Comparison of ENCODE assay signal across 22 cellular contexts in genomic region chr5:139805545-139805944, GRCh38. TPM values are rescaled to one million over a fixed set of nuclear protein-coding genes. Genes with fewer than 3 reads are reported as not detected.
A peak's percentile ranks its signal among the peaks of the same experiment; 100 is the strongest.
DNase-seq lines count a peak whose midpoint lies in the region; ATAC-seq and TF ChIP-seq lines count a peak whose summit lies in the region.
"Had no signal": no experiment of that assay in that cellular context is flagged by ENCODE, and none has a peak within 500 bp of the region (broad histone marks: within the 10 kb centered on the region; RNA-seq: fewer than 3 reads in every experiment).

No MANE protein-coding gene starts in this region.

- H3K27ac ChIP-seq in HEK293 (ENCODE audit: extremely low read depth, low read depth, low read length), result no peak overlapping the region
- peak overlapping the region in 41 of 59 donors; percentile 1 to 75 (median 47) for H3K27ac ChIP-seq in dorsolateral prefrontal cortex
- peak overlapping the region; percentile 36 for H3K27ac ChIP-seq in layer of hippocampus (ENCODE audit: low read depth, low read length)
- peak overlapping the region; percentile 55 for H3K27ac ChIP-seq in substantia nigra (ENCODE audit: low read depth, low read length, poor library complexity, severe bottlenecking)
- H3K27ac ChIP-seq: 22Rv1, BLaER1, C4-2B had no signal

- no peak overlapping the region for H3K27ac Mint-ChIP-seq in naive thymus-derived CD8-positive, alpha-beta T cell
- H3K27ac Mint-ChIP-seq: B cell; CD4-positive, CD25-positive, alpha-beta regulatory T cell; CD8-positive, alpha-beta T cell; GM23338 had no signal

- CTCF ChIA-PET in HEK293 (lab: Yijun Ruan, JAX), result interaction anchor here (0.6 to 2.9 kb wide), 3 partner anchors 14 to 163 kb away, joined by 3 to 13 read pairs (median 8); no protein-coding TSS in a partner anchor

- POLR2A ChIA-PET in HEK293 (lab: Yijun Ruan, JAX), result no interaction called here
- POLR2A ChIA-PET in naive thymus-derived CD8-positive, alpha-beta T cell (lab: Charles Lee), result no interaction called here

- H3K4me3 ChIP-seq in HEK293 (ENCODE audit: low read depth, low read length) (no peak overlapping the region), dorsolateral prefrontal cortex (no peak overlapping the region)
- H3K4me3 ChIP-seq: BLaER1, GM12878, GM23338, HAP-1 had no signal

- no peak for ATAC-seq in naive thymus-derived CD8-positive, alpha-beta T cell
- ATAC-seq in GM21717 (IDR thresholded peaks at IDR 0.05; ENCODE audit: unreplicated experiment), result no peak
- ATAC-seq: CD8-positive, alpha-beta T cell; GM12878; GM23338 had no signal

- no peaks in the 10 kb centered on the region for H3K9me3 Mint-ChIP-seq in naive thymus-derived CD8-positive, alpha-beta T cell
- H3K9me3 Mint-ChIP-seq: CD8-positive, alpha-beta T cell; GM23338 had no signal

- H3K4me1 ChIP-seq in HEK293 (ENCODE audit: control insufficient read depth, insufficient read depth, low read length), result no peaks in the 10 kb centered on the region
- H3K4me1 ChIP-seq: BLaER1, Caco-2, HAP-1 had no signal

- intact Hi-C loops in dorsolateral prefrontal cortex (cut with DNase I), result loop anchor here in 1 of 2 donors (5.0 kb wide), 1 partner anchor 37 kb away; no protein-coding TSS in a partner anchor

- no peaks in the 10 kb centered on the region for H3K36me3 Mint-ChIP-seq in naive thymus-derived CD8-positive, alpha-beta T cell
- H3K36me3 Mint-ChIP-seq: CD4-positive, CD25-positive, alpha-beta regulatory T cell; CD8-positive, alpha-beta T cell had no signal

- peaks cover 13 to 60% (median 38%) of the 10 kb centered on the region in 5 donors for H3K27me3 Mint-ChIP-seq in naive thymus-derived CD8-positive, alpha-beta T cell

- DNase-seq in dorsolateral prefrontal cortex (no peak), substantia nigra (lab: John Stamatoyannopoulos, UW) (no peak), HK-2 (ENCODE audit: unreplicated experiment) (no peak)
- no peak for DNase-seq in activated CD4-positive, alpha-beta T cell treated with anti-CD3 and anti-CD28 coated beads for 4 hours
- DNase-seq in naive thymus-derived CD8-positive, alpha-beta T cell, result no peak
- DNase-seq: Caco-2; CD4-positive, CD25-positive, alpha-beta regulatory T cell; CD8-positive, alpha-beta T cell; DMS153; DND-41; GDM1 had no signal

- no peaks in the 10 kb centered on the region for H3K27me3 ChIP-seq in dorsolateral prefrontal cortex
- H3K27me3 ChIP-seq in layer of hippocampus (ENCODE audit: control insufficient read depth, insufficient read depth, low read length), result no peaks in the 10 kb centered on the region

- no peaks in the 10 kb centered on the region for H3K9me3 ChIP-seq in HEK293 (ENCODE audit: control insufficient read depth, insufficient read depth, low read depth, low read length)
- H3K9me3 ChIP-seq: BLaER1, Caco-2, HAP-1 had no signal

- no peak overlapping the region for H3K4me3 Mint-ChIP-seq in naive thymus-derived CD8-positive, alpha-beta T cell
- H3K4me3 Mint-ChIP-seq: B cell; CD4-positive, CD25-positive, alpha-beta regulatory T cell; CD8-positive, alpha-beta T cell; GM23338 had no signal

- no peaks in the 10 kb centered on the region for H3K36me3 ChIP-seq in HEK293 (ENCODE audit: control insufficient read depth in 2 of 2, insufficient read depth in 1 of 2, low read length in 2 of 2)
- H3K36me3 ChIP-seq: BLaER1, HAP-1 had no signal

- no peak for TF ChIP-seq CTCF in HEK293 (tag by site-specific recombination; IDR thresholded peaks at IDR 0.05)
- no peak for TF ChIP-seq CTCF in dorsolateral prefrontal cortex (IDR thresholded peaks at IDR 0.05 in 54 of 56, conservative IDR thresholded peaks at IDR 0.05 in 2 of 56; ENCODE audit: low read depth in 1 of 56, partially characterized antibody in 56 of 56)

- peaks cover 0 to 6% (median 0%) of the 10 kb centered on the region in 4 donors for H3K4me1 Mint-ChIP-seq in naive thymus-derived CD8-positive, alpha-beta T cell
- H3K4me1 Mint-ChIP-seq: B cell; CD4-positive, CD25-positive, alpha-beta regulatory T cell; GM23338 had no signal

TF ChIP-seq in HEK293, 187 proteins besides CTCF, POLR2A, EP300 and RAD21:
- TF ChIP-seq ZNF623 (tag by site-specific recombination; IDR thresholded peaks at IDR 0.05), result peak; percentile 93
- TF ChIP-seq, protein P1, sequence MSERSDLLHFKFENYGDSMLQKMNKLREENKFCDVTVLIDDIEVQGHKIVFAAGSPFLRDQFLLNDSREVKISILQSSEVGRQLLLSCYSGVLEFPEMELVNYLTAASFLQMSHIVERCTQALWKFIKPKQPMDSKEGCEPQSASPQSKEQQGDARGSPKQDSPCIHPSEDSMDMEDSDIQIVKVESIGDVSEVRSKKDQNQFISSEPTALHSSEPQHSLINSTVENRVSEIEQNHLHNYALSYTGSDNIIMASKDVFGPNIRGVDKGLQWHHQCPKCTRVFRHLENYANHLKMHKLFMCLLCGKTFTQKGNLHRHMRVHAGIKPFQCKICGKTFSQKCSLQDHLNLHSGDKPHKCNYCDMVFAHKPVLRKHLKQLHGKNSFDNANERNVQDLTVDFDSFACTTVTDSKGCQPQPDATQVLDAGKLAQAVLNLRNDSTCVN (tag by site-specific recombination; optimal IDR thresholded peaks at IDR 0.05), result no peak

RNA-seq across cellular contexts. Expression of gene PSD2, which starts 9.9 kb away (rescaled TPM):
- 100 to 1,000 TPM in 19 of 120 experiments, 10 to 100 TPM in 101; 37.2 to 251 (median 77.9) TPM for total RNA-seq in dorsolateral prefrontal cortex
- under 1 TPM; 0.08 to 0.19 TPM for total RNA-seq in naive thymus-derived CD8-positive, alpha-beta T cell
- under 1 TPM in 1 of 3 donors, not detected in 2; 0.08 TPM for polyA plus RNA-seq in naive thymus-derived CD8-positive, alpha-beta T cell
- total RNA-seq: CD4-positive, CD25-positive, alpha-beta regulatory T cell; GM12878 had no signal
- polyA plus RNA-seq: AG04450; CD4-positive, CD25-positive, alpha-beta regulatory T cell had no signal

Comparison
In these comparisons a context has a peak if more than half of its experiments do, and no peak if none do; other contexts are left out.
1. RNA of gene PSD2, which starts 9.9 kb away (total RNA-seq): 37.2 to 251 TPM in dorsolateral prefrontal cortex; 0.08 to 0.19 TPM in naive thymus-derived CD8-positive, alpha-beta T cell; every median in the first group is over 10 times any median in the second.